In genomic region chr6:87742106-87742505, GRCh38 we compare ENCODE assay signal across 1 cellular context.
TF ChIP-seq lines count a peak whose summit lies in the region.

No MANE protein-coding gene starts in this region.

TF ChIP-seq in GM12878, 131 proteins besides CTCF, POLR2A, EP300 and RAD21 (continued from another document and continues in another):
- TF ChIP-seq PKNOX1 (IDR thresholded peaks at IDR 0.05) (peak; percentile 52; the same call in 1 of the 2 replicates), CBFB (IDR thresholded peaks at IDR 0.05; ENCODE audit: low read depth) (no peak), ATF7 (IDR thresholded peaks at IDR 0.05; ENCODE audit: low read depth) (peak; percentile 43), POLR2AphosphoS5 (IDR thresholded peaks at IDR 0.05; ENCODE audit: low read length) (no peak), MTA3 (IDR thresholded peaks at IDR 0.05; ENCODE audit: borderline replicate concordance, low read length) (no peak), CHD1 (IDR thresholded peaks at IDR 0.05; ENCODE audit: low read depth, low read length) (no peak), NR2C1 (IDR thresholded peaks at IDR 0.05) (no peak), NRF1 (conservative IDR thresholded peaks at IDR 0.05; ENCODE audit: low read depth, low read length) (no peak), YY1 (IDR thresholded peaks at IDR 0.05; ENCODE audit: low read depth, low read length) (peak; percentile 92), MLLT1 (IDR thresholded peaks at IDR 0.05) (no peak), STAT3 (IDR thresholded peaks at IDR 0.05; ENCODE audit: low read depth, low read length) (no peak), CREB1 (IDR thresholded peaks at IDR 0.05; ENCODE audit: low read depth) (peak; percentile 72), TCF3 (IDR thresholded peaks at IDR 0.05; ENCODE audit: borderline replicate concordance, insufficient read depth, low read depth, low read length) (0 out of 2 replicates have a peak, but pooled peaks have one; percentile 31), IRF5 (IDR thresholded peaks at IDR 0.05; ENCODE audit: borderline replicate concordance) (no peak), EGR1 (IDR thresholded peaks at IDR 0.05; ENCODE audit: borderline replicate concordance in 1 of 2, low read depth in 2 of 2, low read length in 2 of 2) (no peak), REST (IDR thresholded peaks at IDR 0.05; ENCODE audit: low read depth, low read length) (no peak), NFXL1 (IDR thresholded peaks at IDR 0.05; ENCODE audit: borderline replicate concordance) (no peak), PRDM15 (CRISPR knock-in tag; IDR thresholded peaks at IDR 0.05) (no peak), NBN (IDR thresholded peaks at IDR 0.05) (no peak), JUND (IDR thresholded peaks at IDR 0.05; ENCODE audit: low read depth, low read length) (no peak), BCLAF1 (IDR thresholded peaks at IDR 0.05) (no peak), RAD51 (IDR thresholded peaks at IDR 0.05) (peak; percentile 91), ETV6 (conservative IDR thresholded peaks at IDR 0.05 in 1 of 2, IDR thresholded peaks at IDR 0.05 in 1 of 2; ENCODE audit: borderline replicate concordance in 1 of 2, low read depth in 1 of 2) (peak in 1 of 2 experiments; percentile 67; a peak in 1 of 4 replicates), USF2 (IDR thresholded peaks at IDR 0.05; ENCODE audit: borderline replicate concordance, low read depth, low read length) (peak; percentile 55; the same call in 1 of the 2 replicates), GABPA (IDR thresholded peaks at IDR 0.05; ENCODE audit: low read depth) (0 out of 2 replicates have a peak, but pooled peaks have one; percentile 43), SP1 (IDR thresholded peaks at IDR 0.05; ENCODE audit: low read depth, low read length) (no peak), POLR2AphosphoS2 (IDR thresholded peaks at IDR 0.05; ENCODE audit: low read depth, low read length) (no peak), ZNF622 (IDR thresholded peaks at IDR 0.05) (no peak), SKIL (IDR thresholded peaks at IDR 0.05; ENCODE audit: low read depth, poor library complexity, severe bottlenecking) (no peak), MEF2B (IDR thresholded peaks at IDR 0.05; ENCODE audit: partially characterized antibody, poor library complexity, severe bottlenecking) (no peak), ZNF207 (IDR thresholded peaks at IDR 0.05; ENCODE audit: borderline replicate concordance) (no peak), IRF3 (IDR thresholded peaks at IDR 0.05) (no peak), PML (IDR thresholded peaks at IDR 0.05; ENCODE audit: low read length) (no peak), ZBTB40 (IDR thresholded peaks at IDR 0.05; ENCODE audit: borderline replicate concordance) (no peak)
